In the genomic region with DNA sequence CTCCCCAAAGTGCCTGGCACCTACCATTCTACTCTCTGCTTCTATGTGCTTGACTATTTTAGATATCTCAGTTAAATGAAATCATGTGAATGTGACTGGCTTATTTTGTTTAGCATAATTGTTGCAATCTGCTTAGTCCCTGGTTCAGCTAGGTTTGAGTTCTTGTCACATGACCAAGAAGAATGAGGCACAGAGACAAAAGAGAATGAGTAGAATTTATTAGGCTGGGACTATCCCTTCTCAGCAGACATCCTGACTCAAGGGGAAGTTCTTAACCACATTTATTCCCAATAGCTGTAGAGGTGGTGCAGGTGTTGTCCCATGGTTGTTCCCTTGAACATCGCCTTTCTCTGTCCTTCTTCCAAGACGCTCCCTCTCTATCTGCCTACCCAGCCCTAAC, we compare ENCODE assay signal across 39 cellular contexts.
"Had no signal": no experiment of that assay in that cellular context is flagged by ENCODE, and none has a peak within 500 bp of the region (broad histone marks: within the 10 kb centered on the region; RNA-seq: fewer than 3 reads in every experiment).

No MANE protein-coding gene starts in this region.

- H3K4me3 ChIP-seq: adrenal gland, ascending aorta, body of pancreas, breast epithelium, cardiac muscle cell had no signal

- H3K4me3 Mint-ChIP-seq: activated naive CD4-positive, alpha-beta T cell treated with anti-CD3 and anti-CD28 coated beads for 36 hours; activated naive CD4-positive, alpha-beta T cell treated with anti-CD3 and anti-CD28 coated beads, Interleukin-2, amount 10 ng/mL, durations not matched to agents 7 days and 5 days; activated naive CD4-positive, alpha-beta T cell treated with anti-CD3 and anti-CD28 coated beads, Interleukin-2, amount 50 U/mL, for 24 hours; activated naive CD8-positive, alpha-beta T cell; activated naive CD8-positive, alpha-beta T cell treated with anti-CD3 and anti-CD28 coated beads for 36 hours; activated naive CD8-positive, alpha-beta T cell treated with anti-CD3 and anti-CD28 coated beads, Interleukin-2, amount 10 ng/mL, durations not matched to agents 7 days and 5 days; activated naive CD8-positive, alpha-beta T cell treated with anti-CD3 and anti-CD28 coated beads, Interleukin-2, amount 50 U/mL, for 24 hours; activated T-cell treated with anti-CD3 and anti-CD28 coated beads, Interleukin-2, amount 50 U/mL, for 24 hours; activated T-cell treated with anti-CD3 and anti-CD28 coated beads, Interleukin-2, amount 50 U/mL, for 4 hours; activated T-cell treated with anti-CD3 and anti-CD28 coated beads, Interleukin-2, amount 50 U/mL, for 72 hours; activated T-helper 1 cell treated with anti-CD3 and anti-CD28 coated beads, Interleukin-12 subunit alpha, Interleukin-12 subunit beta, Interleukin-2, Interleukin-4 antibody, amounts not matched to agents 30 ng/mL and 10 ng/mL and 1 ng/mL, durations not matched to agents 14 hours and 24 hours and 36 hours; activated T-helper 17 cell treated with anti-CD3 and anti-CD28 coated beads, Interleukin-2, amount 50 U/mL, for 72 hours; brain; central memory CD8-positive, alpha-beta T cell had no signal

- H3K27ac Mint-ChIP-seq: activated naive CD4-positive, alpha-beta T cell treated with anti-CD3 and anti-CD28 coated beads for 36 hours; activated naive CD4-positive, alpha-beta T cell treated with anti-CD3 and anti-CD28 coated beads, Interleukin-2, amount 10 ng/mL, durations not matched to agents 7 days and 5 days; activated naive CD4-positive, alpha-beta T cell treated with anti-CD3 and anti-CD28 coated beads, Interleukin-2, amount 50 U/mL, for 24 hours; activated naive CD4-positive, alpha-beta T cell treated with anti-CD3 and anti-CD28 coated beads, Interleukin-2, amount 50 U/mL, for 72 hours; activated naive CD8-positive, alpha-beta T cell; activated naive CD8-positive, alpha-beta T cell treated with anti-CD3 and anti-CD28 coated beads for 36 hours; activated naive CD8-positive, alpha-beta T cell treated with anti-CD3 and anti-CD28 coated beads, Interleukin-2, amount 10 ng/mL, durations not matched to agents 7 days and 5 days; activated naive CD8-positive, alpha-beta T cell treated with anti-CD3 and anti-CD28 coated beads, Interleukin-2, amount 50 U/mL, for 24 hours; activated T-cell treated with anti-CD3 and anti-CD28 coated beads, Interleukin-2, amount 50 U/mL, for 24 hours; activated T-cell treated with anti-CD3 and anti-CD28 coated beads, Interleukin-2, amount 50 U/mL, for 72 hours; activated T-helper 1 cell treated with anti-CD3 and anti-CD28 coated beads, Interleukin-12 subunit alpha, Interleukin-12 subunit beta, Interleukin-2, Interleukin-4 antibody, amounts not matched to agents 30 ng/mL and 10 ng/mL and 1 ng/mL, durations not matched to agents 14 hours and 24 hours and 36 hours; activated T-helper 17 cell treated with anti-CD3 and anti-CD28 coated beads, Interleukin-2, amount 50 U/mL, for 72 hours; activated T-helper 2 cell treated with anti-CD3 and anti-CD28 coated beads, Interferon-gamma antibody, Interleukin-2, Interleukin-4, amounts not matched to agents 10 μg/mL and 5 μg/mL and 100 μg/mL, durations not matched to agents 14 hours and 24 hours and 36 hours; brain had no signal

- H3K36me3 ChIP-seq: adrenal gland, ascending aorta, brain microvascular endothelial cell, breast epithelium, cardiac muscle cell had no signal

- H3K9me3 ChIP-seq: adrenal gland, ascending aorta, body of pancreas, breast epithelium had no signal

- H3K4me1 Mint-ChIP-seq: activated naive CD4-positive, alpha-beta T cell treated with anti-CD3 and anti-CD28 coated beads, Interleukin-2, amount 10 ng/mL, durations not matched to agents 7 days and 5 days; activated naive CD4-positive, alpha-beta T cell treated with anti-CD3 and anti-CD28 coated beads, Interleukin-2, amount 50 U/mL, for 24 hours; activated naive CD8-positive, alpha-beta T cell treated with anti-CD3 and anti-CD28 coated beads for 36 hours; activated naive CD8-positive, alpha-beta T cell treated with anti-CD3 and anti-CD28 coated beads, Interleukin-2, amount 10 ng/mL, durations not matched to agents 7 days and 5 days; activated naive CD8-positive, alpha-beta T cell treated with anti-CD3 and anti-CD28 coated beads, Interleukin-2, amount 50 U/mL, for 24 hours; activated T-helper 17 cell treated with anti-CD3 and anti-CD28 coated beads, Interleukin-2, amount 50 U/mL, for 72 hours; brain; central memory CD8-positive, alpha-beta T cell had no signal

- H3K9me3 Mint-ChIP-seq: activated naive CD4-positive, alpha-beta T cell treated with anti-CD3 and anti-CD28 coated beads for 36 hours; activated naive CD4-positive, alpha-beta T cell treated with anti-CD3 and anti-CD28 coated beads, Interleukin-2, amount 10 ng/mL, durations not matched to agents 7 days and 5 days; activated naive CD4-positive, alpha-beta T cell treated with anti-CD3 and anti-CD28 coated beads, Interleukin-2, amount 50 U/mL, for 24 hours; activated naive CD4-positive, alpha-beta T cell treated with anti-CD3 and anti-CD28 coated beads, Interleukin-2, amount 50 U/mL, for 72 hours; activated naive CD8-positive, alpha-beta T cell treated with anti-CD3 and anti-CD28 coated beads for 36 hours; activated naive CD8-positive, alpha-beta T cell treated with anti-CD3 and anti-CD28 coated beads, Interleukin-2, amount 10 ng/mL, durations not matched to agents 7 days and 5 days; activated naive CD8-positive, alpha-beta T cell treated with anti-CD3 and anti-CD28 coated beads, Interleukin-2, amount 50 U/mL, for 24 hours; activated T-cell treated with anti-CD3 and anti-CD28 coated beads, Interleukin-2, amount 50 U/mL, for 24 hours; activated T-cell treated with anti-CD3 and anti-CD28 coated beads, Interleukin-2, amount 50 U/mL, for 4 hours; activated T-cell treated with anti-CD3 and anti-CD28 coated beads, Interleukin-2, amount 50 U/mL, for 72 hours; activated T-helper 1 cell treated with anti-CD3 and anti-CD28 coated beads, Interleukin-12 subunit alpha, Interleukin-12 subunit beta, Interleukin-2, Interleukin-4 antibody, amounts not matched to agents 30 ng/mL and 10 ng/mL and 1 ng/mL, durations not matched to agents 14 hours and 24 hours and 36 hours; activated T-helper 17 cell treated with anti-CD3 and anti-CD28 coated beads, Interleukin-2, amount 50 U/mL, for 72 hours; activated T-helper 2 cell treated with anti-CD3 and anti-CD28 coated beads, Interferon-gamma antibody, Interleukin-2, Interleukin-4, amounts not matched to agents 10 μg/mL and 5 μg/mL and 100 μg/mL, durations not matched to agents 14 hours and 24 hours and 36 hours; central memory CD8-positive, alpha-beta T cell had no signal

- H3K27ac ChIP-seq: adrenal gland, ascending aorta, body of pancreas, brain microvascular endothelial cell, breast epithelium, cardiac muscle cell had no signal

- H3K4me1 ChIP-seq: adrenal gland, ascending aorta, body of pancreas, breast epithelium had no signal

- H3K27me3 Mint-ChIP-seq: activated naive CD4-positive, alpha-beta T cell treated with anti-CD3 and anti-CD28 coated beads, Interleukin-2, amount 10 ng/mL, durations not matched to agents 7 days and 5 days; activated naive CD4-positive, alpha-beta T cell treated with anti-CD3 and anti-CD28 coated beads, Interleukin-2, amount 50 U/mL, for 24 hours; activated naive CD8-positive, alpha-beta T cell; activated naive CD8-positive, alpha-beta T cell treated with anti-CD3 and anti-CD28 coated beads for 36 hours; activated naive CD8-positive, alpha-beta T cell treated with anti-CD3 and anti-CD28 coated beads, Interleukin-2, amount 10 ng/mL, durations not matched to agents 7 days and 5 days; activated naive CD8-positive, alpha-beta T cell treated with anti-CD3 and anti-CD28 coated beads, Interleukin-2, amount 50 U/mL, for 24 hours; activated T-cell treated with anti-CD3 and anti-CD28 coated beads, Interleukin-2, amount 50 U/mL, for 24 hours; activated T-helper 17 cell treated with anti-CD3 and anti-CD28 coated beads, Interleukin-2, amount 50 U/mL, for 72 hours; brain; central memory CD8-positive, alpha-beta T cell had no signal

- ATAC-seq: activated naive CD4-positive, alpha-beta T cell treated with anti-CD3 and anti-CD28 coated beads, Interleukin-2, amount 50 U/mL, for 72 hours; activated naive CD8-positive, alpha-beta T cell treated with anti-CD3 and anti-CD28 coated beads, Interleukin-2, amount 50 U/mL, for 24 hours; activated T-cell treated with anti-CD3 and anti-CD28 coated beads, Interleukin-2, amount 50 U/mL, for 4 hours; activated T-cell treated with anti-CD3 and anti-CD28 coated beads, Interleukin-2, amount 50 U/mL, for 72 hours; activated T-helper 17 cell treated with anti-CD3 and anti-CD28 coated beads, Interleukin-2, amount 50 U/mL, for 72 hours; body of pancreas had no signal

- H3K27me3 ChIP-seq: adrenal gland, ascending aorta, body of pancreas, brain microvascular endothelial cell, breast epithelium, cardiac muscle cell had no signal

- DNase-seq: activated effector memory CD4-positive, alpha-beta T cell treated with anti-CD3 and anti-CD28 coated beads, Interleukin-2, amount 50 U/mL, for 16 hours; activated effector memory CD4-positive, alpha-beta T cell treated with Interleukin-2 at 50 U/mL for 16 hours; activated gamma-delta T cell; activated gamma-delta T cell treated with Interleukin-2 at 50 U/mL for 16 hours; activated naive CD4-positive, alpha-beta T cell; activated naive CD4-positive, alpha-beta T cell treated with anti-CD3 and anti-CD28 coated beads for 36 hours; activated naive CD4-positive, alpha-beta T cell treated with anti-CD3 and anti-CD28 coated beads, Interleukin-2, amount 10 ng/mL, durations not matched to agents 7 days and 5 days; activated naive CD4-positive, alpha-beta T cell treated with anti-CD3 and anti-CD28 coated beads, Interleukin-2, amount 50 U/mL, for 16 hours; activated naive CD4-positive, alpha-beta T cell treated with Interleukin-2 at 50 U/mL for 16 hours; activated naive CD8-positive, alpha-beta T cell treated with anti-CD3 and anti-CD28 coated beads for 36 hours; activated naive CD8-positive, alpha-beta T cell treated with anti-CD3 and anti-CD28 coated beads, Interleukin-2, amount 10 ng/mL, durations not matched to agents 7 days and 5 days; activated naive CD8-positive, alpha-beta T cell treated with anti-CD3 and anti-CD28 coated beads, Interleukin-2, amount 50 U/mL, for 24 hours; activated T-cell treated with anti-CD3 and anti-CD28 coated beads, Interleukin-2, amount 50 U/mL, for 1 hour; activated T-cell treated with anti-CD3 and anti-CD28 coated beads, Interleukin-2, amount 50 U/mL, for 24 hours; activated T-cell treated with anti-CD3 and anti-CD28 coated beads, Interleukin-2, amount 50 U/mL, for 4 hours; activated T-cell treated with anti-CD3 and anti-CD28 coated beads, Interleukin-2, amount 50 U/mL, for 48 hours; activated T-cell treated with anti-CD3 and anti-CD28 coated beads, Interleukin-2, amount 50 U/mL, for 72 hours; adrenal gland; amygdala; anterior cingulate cortex; aorta; body of pancreas; brain microvascular endothelial cell; caudate nucleus; central memory CD4-positive, alpha-beta T cell; cerebellar nuclear complex had no signal

- FAIRE-seq: astrocyte, bronchial epithelial cell had no signal

- H3K36me3 Mint-ChIP-seq: activated naive CD4-positive, alpha-beta T cell treated with anti-CD3 and anti-CD28 coated beads, Interleukin-2, amount 10 ng/mL, durations not matched to agents 7 days and 5 days; activated naive CD4-positive, alpha-beta T cell treated with anti-CD3 and anti-CD28 coated beads, Interleukin-2, amount 50 U/mL, for 24 hours; activated naive CD4-positive, alpha-beta T cell treated with anti-CD3 and anti-CD28 coated beads, Interleukin-2, amount 50 U/mL, for 72 hours; activated naive CD8-positive, alpha-beta T cell; activated naive CD8-positive, alpha-beta T cell treated with anti-CD3 and anti-CD28 coated beads for 36 hours; activated naive CD8-positive, alpha-beta T cell treated with anti-CD3 and anti-CD28 coated beads, Interleukin-2, amount 10 ng/mL, durations not matched to agents 7 days and 5 days; brain had no signal
